In genomic region chr15:101607102-101607501, GRCh38 we compare ENCODE assay signal across 29 cellular contexts.
"Had no signal": no experiment of that assay in that cellular context is flagged by ENCODE, and none has a peak within 500 bp of the region (broad histone marks: within the 10 kb centered on the region; RNA-seq: fewer than 3 reads in every experiment).

No MANE protein-coding gene starts in this region.

- H3K27ac ChIP-seq: ascending aorta, cardiac muscle cell, VCaP had no signal

- ATAC-seq: activated CD8-positive, alpha-beta T cell treated with anti-CD3 and anti-CD28 coated beads for 36 hours; activated naive CD8-positive, alpha-beta T cell treated with anti-CD3 and anti-CD28 coated beads, Interleukin-2, amount 50 U/mL, for 24 hours had no signal

- H3K4me3 ChIP-seq: ascending aorta, cardiac muscle cell had no signal

- H3K36me3 ChIP-seq: ascending aorta, cardiac muscle cell had no signal

- H3K4me1 ChIP-seq: ascending aorta had no signal

- H3K9me3 ChIP-seq: ascending aorta had no signal

- FAIRE-seq: bronchial epithelial cell, TTC549 had no signal

- H3K27me3 ChIP-seq: ascending aorta, cardiac muscle cell had no signal

- DNase-seq: activated B cell treated with CpG ODN at 0.5 μM for 24 hours; activated CD4-positive, alpha-beta memory T cell treated with anti-CD3 and anti-CD28 coated beads for 36 hours; activated CD4-positive, alpha-beta T cell treated with anti-CD3 and anti-CD28 coated beads for 4 hours; activated CD4-positive, alpha-beta T cell treated with anti-CD3 and anti-CD28 coated beads, Interleukin-2, amount 10 ng/mL, durations not matched to agents 24 days and 14 days; activated CD4-positive, alpha-beta T cell treated with anti-CD3 and anti-CD28 coated beads, Interleukin-2, amount 50 U/mL, for 1 hour; activated CD4-positive, alpha-beta T cell treated with anti-CD3 and anti-CD28 coated beads, Interleukin-2, amount 50 U/mL, for 4 hours; activated CD4-positive, CD25-positive, alpha-beta regulatory T cell treated with anti-CD3 and anti-CD28 coated beads, Interleukin-2, amount 50 U/mL, for 72 hours; activated CD8-positive, alpha-beta memory T cell treated with anti-CD3 and anti-CD28 coated beads, Interleukin-2, amount 50 U/mL, for 48 hours; activated CD8-positive, alpha-beta T cell treated with anti-CD3 and anti-CD28 coated beads for 36 hours; activated effector memory CD4-positive, alpha-beta T cell treated with Interleukin-2 at 50 U/mL for 16 hours; activated gamma-delta T cell; activated naive CD4-positive, alpha-beta T cell treated with anti-CD3 and anti-CD28 coated beads, Interleukin-2, amount 10 ng/mL, durations not matched to agents 7 days and 5 days; activated naive CD4-positive, alpha-beta T cell treated with Interleukin-2 at 50 U/mL for 16 hours; activated naive CD8-positive, alpha-beta T cell treated with anti-CD3 and anti-CD28 coated beads, Interleukin-2, amount 10 ng/mL, durations not matched to agents 7 days and 5 days; activated naive CD8-positive, alpha-beta T cell treated with anti-CD3 and anti-CD28 coated beads, Interleukin-2, amount 50 U/mL, for 24 hours; activated T-cell treated with anti-CD3 and anti-CD28 coated beads, Interleukin-2, amount 50 U/mL, for 24 hours; activated T-cell treated with anti-CD3 and anti-CD28 coated beads, Interleukin-2, amount 50 U/mL, for 48 hours; amygdala; anterior cingulate cortex; caudate nucleus; cerebellar nuclear complex; T-helper 1 cell; T-helper 2 cell; T-helper 9 cell had no signal
